ENCODE assay signal across 7 cellular contexts in genomic region chr1:26692211-26692792, GRCh38. TPM values are rescaled to one million over a fixed set of nuclear protein-coding genes. Genes with fewer than 3 reads are reported as not detected.
DNase-seq lines count a peak whose midpoint lies in the region; FAIRE-seq and TF ChIP-seq lines count a peak whose summit lies in the region.

No MANE protein-coding gene starts in this region.

- H3K36me3 ChIP-seq in KMS-11 (ENCODE audit: insufficient read depth) (no peaks in the 10 kb centered on the region), esophagus squamous epithelium (no peaks in the 10 kb centered on the region), muscle layer of duodenum (ENCODE audit: control insufficient read depth in 1 of 2, insufficient read depth in 2 of 2, low read length in 2 of 2) (no peaks in the 10 kb centered on the region)

- 1 to 2% methylated on average over 11 to 14 of the region's 30 CpGs for WGBS in esophagus squamous epithelium, 2 donors

- TF ChIP-seq POLR2A in esophagus squamous epithelium (IDR thresholded peaks at IDR 0.05), result peak in 2 of 4 donors; percentile 76 to 80

- H3K79me2 ChIP-seq in KMS-11 (ENCODE audit: insufficient read depth, low read depth), result peaks cover 6% of the 10 kb centered on the region; the same call in 1 of the 2 replicates

- H3K4me2 ChIP-seq in KMS-11, result peak overlapping the region; percentile 89

- H3K9ac ChIP-seq in KMS-11, result peak overlapping the region; percentile 93

- H3K4me1 ChIP-seq in KMS-11 (ENCODE audit: low read depth, poor library complexity, severe bottlenecking) (peaks cover 27% of the 10 kb centered on the region), esophagus squamous epithelium (peaks cover 20 to 47% (median 27%) of the 10 kb centered on the region in 3 donors), muscle layer of duodenum (ENCODE audit: control insufficient read depth in 1 of 2, insufficient read depth in 2 of 2, low read length in 2 of 2) (peaks cover 23 to 32% of the 10 kb centered on the region in 2 donors)

- no peak; the same call in 1 of the 2 replicates for TF ChIP-seq CTCF in KMS-11 (conservative IDR thresholded peaks at IDR 0.05; ENCODE audit: low read depth, low read length)
- peak in 5 of 6 experiments; percentile 13 to 28 (median 18) for TF ChIP-seq CTCF in esophagus squamous epithelium (IDR thresholded peaks at IDR 0.05)

- H3K27me3 ChIP-seq in KMS-11 (ENCODE audit: insufficient read depth, low read depth), result no peaks in the 10 kb centered on the region
- H3K27me3 ChIP-seq in esophagus squamous epithelium, result no peaks in the 10 kb centered on the region
- no peaks in the 10 kb centered on the region for H3K27me3 ChIP-seq in muscle layer of duodenum (ENCODE audit: low read depth, low read length)

- H3K27ac ChIP-seq in KMS-11, result peak overlapping the region; percentile 83
- H3K27ac ChIP-seq in esophagus squamous epithelium, result peak overlapping the region; percentile 93 to 99 (median 98)
- H3K27ac ChIP-seq in muscle layer of duodenum (ENCODE audit: low read length), result peak overlapping the region; percentile 96

- H3K9me3 ChIP-seq in esophagus squamous epithelium, result no peaks in the 10 kb centered on the region
- H3K9me3 ChIP-seq in muscle layer of duodenum (ENCODE audit: control insufficient read depth in 1 of 2, low read length in 2 of 2), result no peaks in the 10 kb centered on the region

- intact Hi-C loops in esophagus squamous epithelium (cut with DNase I), result loop anchor here (5.0 kb wide), 1 partner anchor 95 kb away; the partner anchor contains the start of gene PIGV

- H4K20me1 ChIP-seq in KMS-11 (ENCODE audit: insufficient read depth), result no peaks in the 10 kb centered on the region

- peak overlapping the region; percentile 35 for H2AFZ ChIP-seq in KMS-11 (ENCODE audit: low read depth)

- peak; percentile 67 for DNase-seq in GM18507 (ENCODE audit: extremely low spot score, insufficient read length, low read depth)
- DNase-seq in RCC 7860 (ENCODE audit: low spot score), result peak; percentile 86
- DNase-seq in activated T-helper 1 cell treated with Interleukin-2 at 50 U/mL for 16 hours (ENCODE audit: low read depth), result peak; percentile 65
- no peak for DNase-seq in esophagus squamous epithelium (lab: John Stamatoyannopoulos, UW)
- DNase-seq in stimulated activated CD8-positive, alpha-beta memory T cell treated with anti-CD3 and anti-CD28 coated beads, Interleukin-4, amount 100 ng/mL, for 48 hours, result peak; percentile 81

- H3K4me3 ChIP-seq in KMS-11 (IDR thresholded peaks at IDR 0.05; ENCODE audit: insufficient read depth, low read depth, low read length), result peak overlapping the region; percentile 55
- H3K4me3 ChIP-seq in esophagus squamous epithelium, result peak overlapping the region; percentile 51 to 74 (median 64)
- peak overlapping the region; percentile 82 to 92 for H3K4me3 ChIP-seq in muscle layer of duodenum (ENCODE audit: low read depth in 1 of 2, low read length in 2 of 2)

- FAIRE-seq in GM18507 (lab: Jason Lieb, UNC), result peak; percentile 93
- peak; percentile 82 for FAIRE-seq in RCC 7860 (lab: Jason Lieb, UNC)

RNA-seq across cellular contexts. Expression of gene ARID1A, which starts 3.5 kb away (rescaled TPM):
- total RNA-seq in esophagus squamous epithelium, result 10 to 100 TPM; 23.9 to 60.2 (median 43.5) TPM
